Comparison of ENCODE assay signal across 5 cellular contexts in the genomic region with DNA sequence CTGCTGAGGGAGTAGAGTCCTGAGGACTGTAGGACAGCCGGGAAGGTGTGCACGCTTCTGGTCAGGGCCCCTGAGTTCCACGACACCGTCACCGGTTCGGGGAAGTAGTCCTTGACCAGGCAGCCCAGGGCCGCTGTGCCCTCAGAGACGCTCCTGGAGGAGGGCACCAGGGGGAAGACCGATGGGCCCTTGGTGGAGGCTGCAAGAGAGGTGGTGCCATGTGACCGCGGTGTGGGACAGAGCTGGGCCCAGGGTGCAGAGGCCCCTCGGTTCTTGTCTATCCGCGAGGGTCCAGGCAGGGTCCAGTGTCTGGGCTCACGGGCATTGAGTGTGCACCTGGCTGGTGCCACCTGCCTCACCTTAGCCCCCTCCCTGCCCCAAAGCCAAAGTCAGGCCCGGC.
DNase-seq lines count a peak whose midpoint lies in the region; ATAC-seq, FAIRE-seq and TF ChIP-seq lines count a peak whose summit lies in the region.
"Not testable (repeated sequence)": the region's sequence is repeated elsewhere in the genome, so short reads cannot be mapped to it uniquely, and the experiment has no call there.

No MANE protein-coding gene starts in this region.

- not testable (repeated sequence) for H3K36me3 Mint-ChIP-seq in T-helper 17 cell (ENCODE audit: low read depth)

- TF ChIP-seq CTCF in GM12865 (IDR thresholded peaks at IDR 0.05; ENCODE audit: insufficient read depth, low read depth, low read length, missing control alignments); RWPE2 (IDR thresholded peaks at IDR 0.05; ENCODE audit: poor library complexity, severe bottlenecking); kidney (IDR thresholded peaks at IDR 0.05; ENCODE audit: borderline replicate concordance, extremely low read depth, insufficient read depth); spleen (IDR thresholded peaks at IDR 0.05 in 8 of 11, conservative IDR thresholded peaks at IDR 0.05 in 3 of 11): not testable (repeated sequence)

- not testable (repeated sequence) for H3K9me3 ChIP-seq in RWPE2 (ENCODE audit: severe bottlenecking); T-helper 17 cell (ENCODE audit: control insufficient read depth, low read length, poor library complexity, severe bottlenecking); kidney (ENCODE audit: control insufficient read depth in 1 of 2, low read length in 2 of 2); spleen

- H3K4me3 Mint-ChIP-seq in T-helper 17 cell: not testable (repeated sequence)

- peak overlapping the region; percentile 21 for H3K27ac Mint-ChIP-seq in T-helper 17 cell

- DNase-seq in GM12865 (ENCODE audit: low read depth) (peak; percentile 38), RWPE2 (ENCODE audit: low spot score) (peak; percentile 66), kidney (peak; percentile 64), spleen (peak; percentile 71)
- not testable (repeated sequence) for DNase-seq in T-helper 17 cell

- not testable (repeated sequence) for H3K36me3 ChIP-seq in RWPE2 (ENCODE audit: low read depth); kidney (ENCODE audit: control insufficient read depth in 1 of 2, insufficient read depth in 2 of 2, low read length in 2 of 2); spleen

- TF ChIP-seq POLR2A in spleen (IDR thresholded peaks at IDR 0.05): not testable (repeated sequence)

- not testable (repeated sequence) for FAIRE-seq in kidney (lab: Jason Lieb, UNC)

- intact Hi-C loops in kidney (cut with DNase I); spleen (cut with DNase I; ENCODE audit: low total_unique reads): not testable (repeated sequence)

- not testable (repeated sequence) for H3K4me1 ChIP-seq in RWPE2 (ENCODE audit: insufficient read depth, poor library complexity, severe bottlenecking); kidney (ENCODE audit: control insufficient read depth in 1 of 2, insufficient read depth in 1 of 2, low read depth in 1 of 2, low read length in 2 of 2); spleen

- not testable (repeated sequence) for H3K27ac ChIP-seq in RWPE2 (ENCODE audit: poor library complexity, severe bottlenecking); kidney (ENCODE audit: low read depth in 2 of 2, low read length in 2 of 2); spleen

- H3K4me1 Mint-ChIP-seq in T-helper 17 cell: not testable (repeated sequence)

- not testable (repeated sequence) for H3K4me3 ChIP-seq in GM12865 (ENCODE audit: low read depth, low read length); RWPE2 (ENCODE audit: severe bottlenecking); kidney (ENCODE audit: low read length in 2 of 2); spleen

- not testable (repeated sequence) for H3K27me3 Mint-ChIP-seq in T-helper 17 cell

- WGBS in spleen, 5 donors: 87 to 95% (median 92%) methylated on average over 11 to 16 of the region's 16 CpGs

- not testable (repeated sequence) for H3K9ac ChIP-seq in kidney (ENCODE audit: low read length in 2 of 2)

- not testable (repeated sequence) for ATAC-seq in RWPE2 (ENCODE audit: low read depth); T-helper 17 cell

- not testable (repeated sequence) for H3K27me3 ChIP-seq in RWPE2 (ENCODE audit: insufficient read depth, poor library complexity, severe bottlenecking); spleen (replicated peaks in 1 of 7)
